Comparison of ENCODE assay signal across 1 cellular context in the genomic region with DNA sequence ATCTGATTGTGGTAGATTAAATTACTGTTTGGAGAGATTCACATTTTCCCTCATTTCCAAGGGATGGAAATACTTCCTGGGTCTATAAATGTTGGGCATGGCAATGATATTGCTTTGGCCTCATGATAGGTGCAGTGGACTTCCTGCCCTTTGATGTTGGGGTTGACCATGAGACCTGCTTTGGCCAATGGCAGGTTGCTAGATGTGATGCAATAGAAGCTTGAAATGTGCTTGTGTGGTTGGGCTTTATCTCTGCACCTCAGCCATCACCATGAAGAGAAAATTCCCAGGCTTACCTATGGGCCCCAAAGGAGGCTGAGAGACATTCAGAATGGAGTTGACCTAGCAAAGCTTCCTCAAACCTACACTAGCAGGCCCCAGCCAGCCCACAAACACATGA.
TF ChIP-seq lines count a peak whose summit lies in the region.

No MANE protein-coding gene starts in this region.

TF ChIP-seq in HepG2, 621 proteins besides CTCF, POLR2A, EP300 and RAD21 (continued from another document):
- TF ChIP-seq, protein P1, sequence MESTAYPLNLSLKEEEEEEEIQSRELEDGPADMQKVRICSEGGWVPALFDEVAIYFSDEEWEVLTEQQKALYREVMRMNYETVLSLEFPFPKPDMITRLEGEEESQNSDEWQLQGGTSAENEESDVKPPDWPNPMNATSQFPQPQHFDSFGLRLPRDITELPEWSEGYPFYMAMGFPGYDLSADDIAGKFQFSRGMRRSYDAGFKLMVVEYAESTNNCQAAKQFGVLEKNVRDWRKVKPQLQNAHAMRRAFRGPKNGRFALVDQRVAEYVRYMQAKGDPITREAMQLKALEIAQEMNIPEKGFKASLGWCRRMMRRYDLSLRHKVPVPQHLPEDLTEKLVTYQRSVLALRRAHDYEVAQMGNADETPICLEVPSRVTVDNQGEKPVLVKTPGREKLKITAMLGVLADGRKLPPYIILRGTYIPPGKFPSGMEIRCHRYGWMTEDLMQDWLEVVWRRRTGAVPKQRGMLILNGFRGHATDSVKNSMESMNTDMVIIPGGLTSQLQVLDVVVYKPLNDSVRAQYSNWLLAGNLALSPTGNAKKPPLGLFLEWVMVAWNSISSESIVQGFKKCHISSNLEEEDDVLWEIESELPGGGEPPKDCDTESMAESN (CRISPR knock-in tag; conservative IDR thresholded peaks at IDR 0.05): no peak
- TF ChIP-seq ZNF556 (CRISPR knock-in tag; IDR thresholded peaks at IDR 0.05; ENCODE audit: borderline replicate concordance) (no peak), ZFP90 (CRISPR knock-in tag; IDR thresholded peaks at IDR 0.05; ENCODE audit: borderline replicate concordance) (no peak), CREB1 (IDR thresholded peaks at IDR 0.05) (no peak), CREB1 (CRISPR knock-in tag; IDR thresholded peaks at IDR 0.05) (no peak), MIER3 (CRISPR knock-in tag; IDR thresholded peaks at IDR 0.05; ENCODE audit: borderline replicate concordance) (no peak), BRD4 (CRISPR knock-in tag; IDR thresholded peaks at IDR 0.05) (no peak), CEBPG (CRISPR knock-in tag; IDR thresholded peaks at IDR 0.05) (peak; percentile 40; the same call in 1 of the 2 replicates), ZC3H13 (CRISPR knock-in tag; IDR thresholded peaks at IDR 0.05) (no peak), ZNF788 (CRISPR knock-in tag; IDR thresholded peaks at IDR 0.05; ENCODE audit: borderline replicate concordance) (no peak), POGZ (CRISPR knock-in tag; IDR thresholded peaks at IDR 0.05) (no peak), ZNF343 (CRISPR knock-in tag; IDR thresholded peaks at IDR 0.05) (no peak)
- TF ChIP-seq, protein P2, sequence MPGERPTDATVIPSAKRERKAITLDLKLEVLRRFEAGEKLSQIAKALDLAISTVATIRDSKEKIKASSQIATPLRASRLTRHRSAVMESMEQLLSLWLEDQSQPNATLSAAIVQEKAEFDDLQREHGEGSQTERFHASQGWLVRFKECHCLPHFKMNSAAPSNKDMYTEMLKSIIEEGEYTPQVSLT (CRISPR knock-in tag; IDR thresholded peaks at IDR 0.05; ENCODE audit: borderline replicate concordance, low read depth): no peak
- TF ChIP-seq, protein P3, sequence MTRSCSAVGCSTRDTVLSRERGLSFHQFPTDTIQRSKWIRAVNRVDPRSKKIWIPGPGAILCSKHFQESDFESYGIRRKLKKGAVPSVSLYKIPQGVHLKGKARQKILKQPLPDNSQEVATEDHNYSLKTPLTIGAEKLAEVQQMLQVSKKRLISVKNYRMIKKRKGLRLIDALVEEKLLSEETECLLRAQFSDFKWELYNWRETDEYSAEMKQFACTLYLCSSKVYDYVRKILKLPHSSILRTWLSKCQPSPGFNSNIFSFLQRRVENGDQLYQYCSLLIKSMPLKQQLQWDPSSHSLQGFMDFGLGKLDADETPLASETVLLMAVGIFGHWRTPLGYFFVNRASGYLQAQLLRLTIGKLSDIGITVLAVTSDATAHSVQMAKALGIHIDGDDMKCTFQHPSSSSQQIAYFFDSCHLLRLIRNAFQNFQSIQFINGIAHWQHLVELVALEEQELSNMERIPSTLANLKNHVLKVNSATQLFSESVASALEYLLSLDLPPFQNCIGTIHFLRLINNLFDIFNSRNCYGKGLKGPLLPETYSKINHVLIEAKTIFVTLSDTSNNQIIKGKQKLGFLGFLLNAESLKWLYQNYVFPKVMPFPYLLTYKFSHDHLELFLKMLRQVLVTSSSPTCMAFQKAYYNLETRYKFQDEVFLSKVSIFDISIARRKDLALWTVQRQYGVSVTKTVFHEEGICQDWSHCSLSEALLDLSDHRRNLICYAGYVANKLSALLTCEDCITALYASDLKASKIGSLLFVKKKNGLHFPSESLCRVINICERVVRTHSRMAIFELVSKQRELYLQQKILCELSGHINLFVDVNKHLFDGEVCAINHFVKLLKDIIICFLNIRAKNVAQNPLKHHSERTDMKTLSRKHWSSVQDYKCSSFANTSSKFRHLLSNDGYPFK (CRISPR knock-in tag; IDR thresholded peaks at IDR 0.05; ENCODE audit: borderline replicate concordance): no peak
- TF ChIP-seq, protein P4, sequence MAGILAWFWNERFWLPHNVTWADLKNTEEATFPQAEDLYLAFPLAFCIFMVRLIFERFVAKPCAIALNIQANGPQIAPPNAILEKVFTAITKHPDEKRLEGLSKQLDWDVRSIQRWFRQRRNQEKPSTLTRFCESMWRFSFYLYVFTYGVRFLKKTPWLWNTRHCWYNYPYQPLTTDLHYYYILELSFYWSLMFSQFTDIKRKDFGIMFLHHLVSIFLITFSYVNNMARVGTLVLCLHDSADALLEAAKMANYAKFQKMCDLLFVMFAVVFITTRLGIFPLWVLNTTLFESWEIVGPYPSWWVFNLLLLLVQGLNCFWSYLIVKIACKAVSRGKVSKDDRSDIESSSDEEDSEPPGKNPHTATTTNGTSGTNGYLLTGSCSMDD (CRISPR knock-in tag; IDR thresholded peaks at IDR 0.05): no peak
- TF ChIP-seq, protein P5, sequence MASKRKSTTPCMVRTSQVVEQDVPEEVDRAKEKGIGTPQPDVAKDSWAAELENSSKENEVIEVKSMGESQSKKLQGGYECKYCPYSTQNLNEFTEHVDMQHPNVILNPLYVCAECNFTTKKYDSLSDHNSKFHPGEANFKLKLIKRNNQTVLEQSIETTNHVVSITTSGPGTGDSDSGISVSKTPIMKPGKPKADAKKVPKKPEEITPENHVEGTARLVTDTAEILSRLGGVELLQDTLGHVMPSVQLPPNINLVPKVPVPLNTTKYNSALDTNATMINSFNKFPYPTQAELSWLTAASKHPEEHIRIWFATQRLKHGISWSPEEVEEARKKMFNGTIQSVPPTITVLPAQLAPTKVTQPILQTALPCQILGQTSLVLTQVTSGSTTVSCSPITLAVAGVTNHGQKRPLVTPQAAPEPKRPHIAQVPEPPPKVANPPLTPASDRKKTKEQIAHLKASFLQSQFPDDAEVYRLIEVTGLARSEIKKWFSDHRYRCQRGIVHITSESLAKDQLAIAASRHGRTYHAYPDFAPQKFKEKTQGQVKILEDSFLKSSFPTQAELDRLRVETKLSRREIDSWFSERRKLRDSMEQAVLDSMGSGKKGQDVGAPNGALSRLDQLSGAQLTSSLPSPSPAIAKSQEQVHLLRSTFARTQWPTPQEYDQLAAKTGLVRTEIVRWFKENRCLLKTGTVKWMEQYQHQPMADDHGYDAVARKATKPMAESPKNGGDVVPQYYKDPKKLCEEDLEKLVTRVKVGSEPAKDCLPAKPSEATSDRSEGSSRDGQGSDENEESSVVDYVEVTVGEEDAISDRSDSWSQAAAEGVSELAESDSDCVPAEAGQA (IDR thresholded peaks at IDR 0.05; ENCODE audit: low read depth): no peak
- TF ChIP-seq, protein P5 (CRISPR knock-in tag; IDR thresholded peaks at IDR 0.05; ENCODE audit: borderline replicate concordance): no peak
- TF ChIP-seq, protein P6, sequence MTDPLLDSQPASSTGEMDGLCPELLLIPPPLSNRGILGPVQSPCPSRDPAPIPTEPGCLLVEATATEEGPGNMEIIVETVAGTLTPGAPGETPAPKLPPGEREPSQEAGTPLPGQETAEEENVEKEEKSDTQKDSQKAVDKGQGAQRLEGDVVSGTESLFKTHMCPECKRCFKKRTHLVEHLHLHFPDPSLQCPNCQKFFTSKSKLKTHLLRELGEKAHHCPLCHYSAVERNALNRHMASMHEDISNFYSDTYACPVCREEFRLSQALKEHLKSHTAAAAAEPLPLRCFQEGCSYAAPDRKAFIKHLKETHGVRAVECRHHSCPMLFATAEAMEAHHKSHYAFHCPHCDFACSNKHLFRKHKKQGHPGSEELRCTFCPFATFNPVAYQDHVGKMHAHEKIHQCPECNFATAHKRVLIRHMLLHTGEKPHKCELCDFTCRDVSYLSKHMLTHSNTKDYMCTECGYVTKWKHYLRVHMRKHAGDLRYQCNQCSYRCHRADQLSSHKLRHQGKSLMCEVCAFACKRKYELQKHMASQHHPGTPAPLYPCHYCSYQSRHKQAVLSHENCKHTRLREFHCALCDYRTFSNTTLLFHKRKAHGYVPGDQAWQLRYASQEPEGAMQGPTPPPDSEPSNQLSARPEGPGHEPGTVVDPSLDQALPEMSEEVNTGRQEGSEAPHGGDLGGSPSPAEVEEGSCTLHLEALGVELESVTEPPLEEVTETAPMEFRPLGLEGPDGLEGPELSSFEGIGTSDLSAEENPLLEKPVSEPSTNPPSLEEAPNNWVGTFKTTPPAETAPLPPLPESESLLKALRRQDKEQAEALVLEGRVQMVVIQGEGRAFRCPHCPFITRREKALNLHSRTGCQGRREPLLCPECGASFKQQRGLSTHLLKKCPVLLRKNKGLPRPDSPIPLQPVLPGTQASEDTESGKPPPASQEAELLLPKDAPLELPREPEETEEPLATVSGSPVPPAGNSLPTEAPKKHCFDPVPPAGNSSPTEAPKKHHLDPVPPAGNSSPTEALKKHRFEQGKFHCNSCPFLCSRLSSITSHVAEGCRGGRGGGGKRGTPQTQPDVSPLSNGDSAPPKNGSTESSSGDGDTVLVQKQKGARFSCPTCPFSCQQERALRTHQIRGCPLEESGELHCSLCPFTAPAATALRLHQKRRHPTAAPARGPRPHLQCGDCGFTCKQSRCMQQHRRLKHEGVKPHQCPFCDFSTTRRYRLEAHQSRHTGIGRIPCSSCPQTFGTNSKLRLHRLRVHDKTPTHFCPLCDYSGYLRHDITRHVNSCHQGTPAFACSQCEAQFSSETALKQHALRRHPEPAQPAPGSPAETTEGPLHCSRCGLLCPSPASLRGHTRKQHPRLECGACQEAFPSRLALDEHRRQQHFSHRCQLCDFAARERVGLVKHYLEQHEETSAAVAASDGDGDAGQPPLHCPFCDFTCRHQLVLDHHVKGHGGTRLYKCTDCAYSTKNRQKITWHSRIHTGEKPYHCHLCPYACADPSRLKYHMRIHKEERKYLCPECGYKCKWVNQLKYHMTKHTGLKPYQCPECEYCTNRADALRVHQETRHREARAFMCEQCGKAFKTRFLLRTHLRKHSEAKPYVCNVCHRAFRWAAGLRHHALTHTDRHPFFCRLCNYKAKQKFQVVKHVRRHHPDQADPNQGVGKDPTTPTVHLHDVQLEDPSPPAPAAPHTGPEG (CRISPR knock-in tag; IDR thresholded peaks at IDR 0.05): no peak
